ENCODE assay signal across 21 cellular contexts in genomic region chr7:119969054-119969453, GRCh38.
DNase-seq lines count a peak whose midpoint lies in the region; ATAC-seq, FAIRE-seq and TF ChIP-seq lines count a peak whose summit lies in the region.
"Had no signal": no experiment of that assay in that cellular context is flagged by ENCODE, and none has a peak within 500 bp of the region (broad histone marks: within the 10 kb centered on the region; RNA-seq: fewer than 3 reads in every experiment).

No MANE protein-coding gene starts in this region.

- H2AFZ ChIP-seq in K562 (ENCODE audit: low read depth, low read length): no peak overlapping the region
- H2AFZ ChIP-seq: GM23248 had no signal

- POLR2A ChIA-PET in K562 (lab: Yijun Ruan, JAX): no interaction called here

- intact Hi-C loops in K562 (cut with micrococcal nuclease): no loop called here

- H3K9me3 Mint-ChIP-seq in activated naive CD4-positive, alpha-beta T cell treated with anti-CD3 and anti-CD28 coated beads, Interleukin-2, amount 10 ng/mL, durations not matched to agents 7 days and 5 days: no peaks in the 10 kb centered on the region

- H3K27me3 Mint-ChIP-seq in activated naive CD4-positive, alpha-beta T cell treated with anti-CD3 and anti-CD28 coated beads, Interleukin-2, amount 10 ng/mL, durations not matched to agents 7 days and 5 days: no peaks in the 10 kb centered on the region
- H3K27me3 Mint-ChIP-seq: CD4-positive, CD25-positive, alpha-beta regulatory T cell had no signal

- no peak overlapping the region for H3K27ac ChIP-seq in K562 (ENCODE audit: extremely low read depth, low read depth, low read length)
- H3K27ac ChIP-seq: GM23248 had no signal

- no peak overlapping the region for H3K4me3 Mint-ChIP-seq in activated naive CD4-positive, alpha-beta T cell treated with anti-CD3 and anti-CD28 coated beads, Interleukin-2, amount 10 ng/mL, durations not matched to agents 7 days and 5 days
- H3K4me3 Mint-ChIP-seq: CD4-positive, CD25-positive, alpha-beta regulatory T cell had no signal

- peaks cover 0 to 15% of the 10 kb centered on the region in 2 experiments; a peak in 2 of 5 replicates for H3K4me1 ChIP-seq in K562 (replicated peaks in 1 of 2; ENCODE audit: control insufficient read depth in 2 of 2, insufficient read depth in 2 of 2, low read length in 2 of 2)
- H3K4me1 ChIP-seq: BE2C had no signal

- H3K4me2 ChIP-seq in K562 (ENCODE audit: insufficient read depth, low read length): no peak overlapping the region

- DNase-seq in GM12865 (ENCODE audit: low read depth) (peak; percentile 39), NCI-H1105 (lab: John Stamatoyannopoulos, UW) (peak; percentile 10), K562 (ENCODE audit: extremely low read depth in 1 of 4, low spot score in 3 of 4) (no peak), HuH-7.5 (ENCODE audit: low spot score) (no peak), putamen (ENCODE audit: low spot score) (no peak)
- DNase-seq in activated naive CD4-positive, alpha-beta T cell treated with anti-CD3 and anti-CD28 coated beads, Interleukin-2, amount 10 ng/mL, durations not matched to agents 7 days and 5 days: no peak
- DNase-seq: BE2C; CD4-positive, CD25-positive, alpha-beta regulatory T cell; COR-L47; DMS 273 treated with DMSO at 0.1 percent for 48 hours; GM23248; HCEC 1CT; Karpas-422; MG63; NCI-H1092; NCI-H1694 treated with DMSO at 0.1 percent for 48 hours; NCI-H226; NCI-H524 had no signal

- ATAC-seq in GM21526 (IDR thresholded peaks at IDR 0.05; ENCODE audit: low FRiP score, unreplicated experiment) (peak; percentile 52), K562 (no peak), GM18868 (IDR thresholded peaks at IDR 0.05; ENCODE audit: unreplicated experiment) (no peak)

- TF ChIP-seq RAD21 in K562 (CRISPR knock-in tag; conservative IDR thresholded peaks at IDR 0.05 in 1 of 2, IDR thresholded peaks at IDR 0.05 in 1 of 2): no peak

- in situ Hi-C loops in K562 (cut with MboI): no loop called here

- CTCF ChIA-PET in K562 (lab: Yijun Ruan, JAX; ENCODE audit: low intra/inter-chr PET ratio): no interaction called here
- CTCF ChIA-PET in activated naive CD4-positive, alpha-beta T cell treated with anti-CD3 and anti-CD28 coated beads, Interleukin-2, amount 10 ng/mL, durations not matched to agents 7 days and 5 days (lab: Charles Lee): no interaction called here

- WGBS in K562 (ENCODE audit: insufficient coverage, low coverage, missing lambda C conversion rate): 22% methylated on average over 1 of the region's 1 CpG

- no peaks in the 10 kb centered on the region for H3K9me1 ChIP-seq in K562 (ENCODE audit: control insufficient read depth, insufficient read depth, low read length)

- FAIRE-seq in K562 (lab: Jason Lieb, UNC): no peak
- FAIRE-seq: G401.6 had no signal

- no peak overlapping the region for H3K9ac ChIP-seq in K562 (ENCODE audit: insufficient read depth in 1 of 2, low read depth in 2 of 2, low read length in 2 of 2)
- H3K9ac ChIP-seq: GM23248 had no signal

- H3K4me3 ChIP-seq in GM12865 (ENCODE audit: low read depth, low read length): no peak overlapping the region
- H3K4me3 ChIP-seq in K562: no peak overlapping the region
- H3K4me3 ChIP-seq: GM23248, MG63 had no signal

- H3K36me3 ChIP-seq in K562 (ENCODE audit: control insufficient read depth, insufficient read depth, low read length): no peaks in the 10 kb centered on the region
- H3K36me3 ChIP-seq: BE2C, MG63 had no signal

- BruUV-seq in K562 (replicated peaks; lab: Mats Ljungman, UMichigan): no TSS peak

- H3K27me3 ChIP-seq in K562 (ENCODE audit: control insufficient read depth in 2 of 2, insufficient read depth in 2 of 2, low read length in 2 of 2): no peaks in the 10 kb centered on the region
- H3K27me3 ChIP-seq: BE2C, MG63 had no signal

- TF ChIP-seq EP300 in K562 (IDR thresholded peaks at IDR 0.05; ENCODE audit: low read length): no peak

- H3K4me1 Mint-ChIP-seq in activated naive CD4-positive, alpha-beta T cell treated with anti-CD3 and anti-CD28 coated beads, Interleukin-2, amount 10 ng/mL, durations not matched to agents 7 days and 5 days: no peaks in the 10 kb centered on the region
- H3K4me1 Mint-ChIP-seq: CD4-positive, CD25-positive, alpha-beta regulatory T cell had no signal

- TF ChIP-seq POLR2A in K562 (conservative IDR thresholded peaks at IDR 0.05): no peak

- TF ChIP-seq CTCF in GM12865 (IDR thresholded peaks at IDR 0.05; ENCODE audit: insufficient read depth, low read depth, low read length, missing control alignments) (no peak), K562 (IDR thresholded peaks at IDR 0.05 in 2 of 3, conservative IDR thresholded peaks at IDR 0.05 in 1 of 3; ENCODE audit: insufficient read depth in 2 of 3, low read depth in 1 of 3, low read length in 3 of 3) (no peak)

- H3K79me2 ChIP-seq in K562 (ENCODE audit: control insufficient read depth, insufficient read depth, low read length): no peaks in the 10 kb centered on the region

- H3K36me3 Mint-ChIP-seq in activated naive CD4-positive, alpha-beta T cell treated with anti-CD3 and anti-CD28 coated beads, Interleukin-2, amount 10 ng/mL, durations not matched to agents 7 days and 5 days: no peaks in the 10 kb centered on the region
- H3K36me3 Mint-ChIP-seq: CD4-positive, CD25-positive, alpha-beta regulatory T cell had no signal

- no peak overlapping the region for H3K27ac Mint-ChIP-seq in activated naive CD4-positive, alpha-beta T cell treated with anti-CD3 and anti-CD28 coated beads, Interleukin-2, amount 10 ng/mL, durations not matched to agents 7 days and 5 days
- H3K27ac Mint-ChIP-seq: CD4-positive, CD25-positive, alpha-beta regulatory T cell had no signal

- H4K20me1 ChIP-seq in K562 (replicated peaks; ENCODE audit: control insufficient read depth, insufficient read depth, low read length): no peaks in the 10 kb centered on the region

- H3K9me3 ChIP-seq in K562 (replicated peaks; ENCODE audit: control insufficient read depth, insufficient read depth, low read depth, low read length): no peaks in the 10 kb centered on the region; the same call in 1 of the 2 replicates
- H3K9me3 ChIP-seq: BE2C, MG63 had no signal

TF ChIP-seq in K562, 482 proteins besides CTCF, POLR2A, EP300 and RAD21:
- TF ChIP-seq SMAD3 (CRISPR knock-in tag; conservative IDR thresholded peaks at IDR 0.05) (no peak), NFIC (IDR thresholded peaks at IDR 0.05) (peak; percentile 37)
TF ChIP-seq in K562: peak in this region for 1.

Comparison
In these comparisons a context has a peak if more than half of its experiments do, and no peak if none do; other contexts are left out.
1. DNase-seq: peak in GM12865 (single experiment) and NCI-H1105 (single experiment); none in K562 (0 of 4), activated naive CD4-positive, alpha-beta T cell treated with anti-CD3 and anti-CD28 coated beads, Interleukin-2, amount 10 ng/mL, durations not matched to agents 7 days and 5 days (single experiment), HuH-7.5 (single experiment) and putamen (single experiment).